In genomic region chr5:9388941-9389674, GRCh38 we compare ENCODE assay signal across 22 cellular contexts.
"Had no signal": no experiment of that assay in that cellular context is flagged by ENCODE, and none has a peak within 500 bp of the region (broad histone marks: within the 10 kb centered on the region; RNA-seq: fewer than 3 reads in every experiment).

No MANE protein-coding gene starts in this region.

- H3K9me3 Mint-ChIP-seq: activated B cell treated with CpG ODN at 0.5 μM for 24 hours; activated CD4-positive, alpha-beta memory T cell treated with anti-CD3 and anti-CD28 coated beads for 36 hours; activated T-helper 1 cell treated with anti-CD3 and anti-CD28 coated beads, Interleukin-12 subunit alpha, Interleukin-12 subunit beta, Interleukin-2, Interleukin-4 antibody, amounts not matched to agents 30 ng/mL and 10 ng/mL and 1 ng/mL, durations not matched to agents 14 hours and 24 hours and 36 hours; endodermal cell; T-helper 2 cell treated with Interferon-gamma antibody and Interleukin-4, amounts not matched to agents 5 μg/mL and 100 μg/mL, for 36 hours had no signal

- H3K4me1 Mint-ChIP-seq: activated B cell treated with CpG ODN at 0.5 μM for 24 hours; activated naive CD8-positive, alpha-beta T cell treated with anti-CD3 and anti-CD28 coated beads, Interleukin-2, amount 10 ng/mL, durations not matched to agents 7 days and 5 days; endodermal cell had no signal

- H3K27ac Mint-ChIP-seq: activated B cell treated with CpG ODN at 0.5 μM for 24 hours; activated CD4-positive, alpha-beta memory T cell treated with anti-CD3 and anti-CD28 coated beads for 36 hours; activated naive CD8-positive, alpha-beta T cell treated with anti-CD3 and anti-CD28 coated beads, Interleukin-2, amount 10 ng/mL, durations not matched to agents 7 days and 5 days; activated T-helper 1 cell treated with anti-CD3 and anti-CD28 coated beads, Interleukin-12 subunit alpha, Interleukin-12 subunit beta, Interleukin-2, Interleukin-4 antibody, amounts not matched to agents 30 ng/mL and 10 ng/mL and 1 ng/mL, durations not matched to agents 14 hours and 24 hours and 36 hours; brain; endodermal cell; T-helper 2 cell treated with Interferon-gamma antibody and Interleukin-4, amounts not matched to agents 5 μg/mL and 100 μg/mL, for 36 hours had no signal

- H3K27me3 Mint-ChIP-seq: activated B cell treated with CpG ODN at 0.5 μM for 24 hours; activated CD4-positive, alpha-beta memory T cell treated with anti-CD3 and anti-CD28 coated beads for 36 hours; activated naive CD8-positive, alpha-beta T cell treated with anti-CD3 and anti-CD28 coated beads, Interleukin-2, amount 10 ng/mL, durations not matched to agents 7 days and 5 days; brain had no signal

- DNase-seq: activated B cell treated with CpG ODN at 0.5 μM for 24 hours; activated CD4-positive, alpha-beta memory T cell treated with anti-CD3 and anti-CD28 coated beads for 36 hours; activated CD4-positive, alpha-beta T cell treated with anti-CD3 and anti-CD28 coated beads for 4 hours; activated naive CD8-positive, alpha-beta T cell treated with anti-CD3 and anti-CD28 coated beads, Interleukin-2, amount 10 ng/mL, durations not matched to agents 7 days and 5 days; activated T-cell treated with anti-CD3 and anti-CD28 coated beads for 4 hours; anterior cingulate cortex; central memory CD4-positive, alpha-beta T cell; colonic mucosa; endodermal cell; foreskin fibroblast; glutamatergic neuron; kidney; occipital lobe; posterior cingulate gyrus; spleen; stimulated activated CD8-positive, alpha-beta memory T cell treated with anti-CD3 and anti-CD28 coated beads, Interleukin-4, amount 100 ng/mL, for 48 hours; stimulated activated naive CD4-positive, alpha-beta T cell treated with Interleukin-2 at 50 U/mL for 16 hours; tibial artery; uterus had no signal

- H3K4me3 Mint-ChIP-seq: activated B cell treated with CpG ODN at 0.5 μM for 24 hours; activated CD4-positive, alpha-beta memory T cell treated with anti-CD3 and anti-CD28 coated beads for 36 hours; activated naive CD8-positive, alpha-beta T cell treated with anti-CD3 and anti-CD28 coated beads, Interleukin-2, amount 10 ng/mL, durations not matched to agents 7 days and 5 days; activated T-helper 1 cell treated with anti-CD3 and anti-CD28 coated beads, Interleukin-12 subunit alpha, Interleukin-12 subunit beta, Interleukin-2, Interleukin-4 antibody, amounts not matched to agents 30 ng/mL and 10 ng/mL and 1 ng/mL, durations not matched to agents 14 hours and 24 hours and 36 hours; brain; endodermal cell; T-helper 2 cell treated with Interferon-gamma antibody and Interleukin-4, amounts not matched to agents 5 μg/mL and 100 μg/mL, for 36 hours had no signal

- H3K36me3 Mint-ChIP-seq: activated CD4-positive, alpha-beta memory T cell treated with anti-CD3 and anti-CD28 coated beads for 36 hours; activated naive CD8-positive, alpha-beta T cell treated with anti-CD3 and anti-CD28 coated beads, Interleukin-2, amount 10 ng/mL, durations not matched to agents 7 days and 5 days; brain had no signal
